Comparison of ENCODE assay signal across 1 cellular context in genomic region chr14:39366460-39367386, GRCh38.
TF ChIP-seq lines count a peak whose summit lies in the region.

No MANE protein-coding gene starts in this region.

TF ChIP-seq in GM23338, 12 proteins besides CTCF, POLR2A, EP300 and RAD21:
- no peak for TF ChIP-seq ZNF462 (CRISPR knock-in tag; IDR thresholded peaks at IDR 0.05)
- TF ChIP-seq ETS1 (IDR thresholded peaks at IDR 0.05) = no peak
- TF ChIP-seq JUNB (IDR thresholded peaks at IDR 0.05; ENCODE audit: unreplicated experiment) = no peak
- TF ChIP-seq STAT1 (IDR thresholded peaks at IDR 0.05; ENCODE audit: unreplicated experiment) = no peak
- no peak for TF ChIP-seq REST (IDR thresholded peaks at IDR 0.05; ENCODE audit: unreplicated experiment)
- no peak for TF ChIP-seq EZH2 (IDR thresholded peaks at IDR 0.05; ENCODE audit: low read depth, unreplicated experiment)
- no peak for TF ChIP-seq CREB1 (CRISPR knock-in tag; IDR thresholded peaks at IDR 0.05; ENCODE audit: low read depth)
- TF ChIP-seq ZNF114 (CRISPR knock-in tag; IDR thresholded peaks at IDR 0.05) = no peak
- no peak for TF ChIP-seq EZH2phosphoT487 (IDR thresholded peaks at IDR 0.05; ENCODE audit: unreplicated experiment)
- no peak for TF ChIP-seq NANOG (IDR thresholded peaks at IDR 0.05; ENCODE audit: borderline replicate concordance)
- TF ChIP-seq ZNF331 (CRISPR knock-in tag; IDR thresholded peaks at IDR 0.05; ENCODE audit: low read depth) = no peak
- TF ChIP-seq POLR2AphosphoS5 (IDR thresholded peaks at IDR 0.05; ENCODE audit: low read depth) = no peak
